In genomic region chr14:105419305-105420091, GRCh38 we compare ENCODE assay signal across 8 cellular contexts. TPM values are rescaled to one million over a fixed set of nuclear protein-coding genes. Genes with fewer than 3 reads are reported as not detected.
DNase-seq lines count a peak whose midpoint lies in the region; ATAC-seq and TF ChIP-seq lines count a peak whose summit lies in the region.

Gene MTA1 (plus strand): TSS chr14:105419827. CDS start chr14:105420036, 209 bp downstream.

- H3F3A ChIP-seq in MM.1S (ENCODE audit: insufficient read depth, low read length) = no peaks in the 10 kb centered on the region

- H3K4me1 ChIP-seq in MM.1S (ENCODE audit: low read length) (no peaks in the 10 kb centered on the region), ectodermal cell (ENCODE audit: control insufficient read depth, insufficient read depth, low read length) (peaks cover 22% of the 10 kb centered on the region)

- H3K27me3 ChIP-seq in MM.1S (replicated peaks; ENCODE audit: insufficient read depth, low read length) (no peaks in the 10 kb centered on the region; the same call in 1 of the 2 replicates), ectodermal cell (ENCODE audit: control insufficient read depth, insufficient read depth, low read length, poor library complexity, severe bottlenecking) (peaks cover 15% of the 10 kb centered on the region)

- H3K4me1 Mint-ChIP-seq in memory B cell = peaks cover 26% of the 10 kb centered on the region

- H3K9ac ChIP-seq in MM.1S (ENCODE audit: low read length) = peak within 1 kb of the TSS; percentile 66; the same call in 1 of the 2 replicates

- 6% methylated on average over 93 of the region's 93 CpGs for WGBS in ectodermal cell, 2 experiments

- peaks cover 6% of the 10 kb centered on the region for H3K27me3 Mint-ChIP-seq in memory B cell

- H3K4me3 Mint-ChIP-seq in memory B cell = peak within 1 kb of the TSS; percentile 95

- H2AFZ ChIP-seq in MM.1S (ENCODE audit: low read length) = peak within 1 kb of the TSS; percentile 89

- no peaks in the 10 kb centered on the region for H3K9me3 Mint-ChIP-seq in memory B cell

- H3K4me3 ChIP-seq in AG09309 (ENCODE audit: control insufficient read depth, low read depth, low read length) (peak within 1 kb of the TSS; percentile 82), MM.1S (ENCODE audit: low read length) (peak within 1 kb of the TSS; percentile 64), ectodermal cell (ENCODE audit: insufficient read depth, low read depth, low read length) (peak within 1 kb of the TSS; percentile 76)

- no peak for DNase-seq in AG09309 (ENCODE audit: low read depth)
- DNase-seq in MM.1S = no peak
- peak; percentile 50 to 56 for DNase-seq in activated CD4-positive, alpha-beta T cell treated with anti-CD3 and anti-CD28 coated beads for 4 hours
- peak in 1 of 2 donors; percentile 38 for DNase-seq in memory B cell (ENCODE audit: low spot score in 2 of 2)
- DNase-seq in stimulated activated naive CD4-positive, alpha-beta T cell (lab: John Stamatoyannopoulos, UW) = peak in 5 of 6 experiments; percentile 14 to 51 (median 34)
- DNase-seq in DMS153 (lab: John Stamatoyannopoulos, UW) = no peak

- H3K9me2 ChIP-seq in MM.1S (replicated peaks; ENCODE audit: insufficient read depth, low read length) = no peaks in the 10 kb centered on the region

- no peaks in the 10 kb centered on the region for H3K36me3 ChIP-seq in MM.1S (replicated peaks; ENCODE audit: insufficient read depth, low read length)
- no peaks in the 10 kb centered on the region for H3K36me3 ChIP-seq in ectodermal cell (ENCODE audit: control insufficient read depth, insufficient read depth, low read length)

- peak within 1 kb of the TSS; percentile 77 for H3K4me2 ChIP-seq in MM.1S (ENCODE audit: low read depth, low read length)

- peak within 1 kb of the TSS; percentile 90 for H3K27ac Mint-ChIP-seq in memory B cell

- H3K36me3 Mint-ChIP-seq in memory B cell = no peaks in the 10 kb centered on the region

- TF ChIP-seq CTCF in AG09309 (IDR thresholded peaks at IDR 0.05; ENCODE audit: control insufficient read depth, insufficient read depth, low read depth, low read length, missing control alignments) (no peak), MM.1S (IDR thresholded peaks at IDR 0.05; ENCODE audit: low read length) (no peak)

- no peaks in the 10 kb centered on the region for H4K20me1 ChIP-seq in MM.1S (ENCODE audit: insufficient read depth, low read length)

- peak; percentile 40 for ATAC-seq in GM18907 (IDR thresholded peaks at IDR 0.05; ENCODE audit: unreplicated experiment)
- ATAC-seq in memory B cell (ENCODE audit: low read depth) = peak; percentile 65

- peaks cover 34% of the 10 kb centered on the region for H3K79me2 ChIP-seq in MM.1S (ENCODE audit: low read length)

- no peak within 1 kb of the TSS for H3K27ac ChIP-seq in MM.1S (ENCODE audit: low read length)
- H3K27ac ChIP-seq in ectodermal cell (ENCODE audit: insufficient read depth, low read depth, low read length, poor library complexity, severe bottlenecking) = peak within 1 kb of the TSS; percentile 36

- H3K9me3 ChIP-seq in MM.1S (replicated peaks; ENCODE audit: insufficient read depth, low read length) (no peaks in the 10 kb centered on the region), ectodermal cell (ENCODE audit: control insufficient read depth, low read length) (no peaks in the 10 kb centered on the region)

RNA-seq across cellular contexts. Expression of gene MTA1, which starts in this region (rescaled TPM):
- polyA plus RNA-seq in ectodermal cell (2013, experiment 1 of 4) = 210 TPM
- polyA plus RNA-seq in ectodermal cell (2013, experiment 2 of 4) = 189 TPM
- 170 TPM for polyA plus RNA-seq in ectodermal cell (2013, experiment 3 of 4)
- 178 TPM for polyA plus RNA-seq in ectodermal cell (2013, experiment 4 of 4)

Comparison
In these comparisons a context has a peak if more than half of its experiments do, and no peak if none do; other contexts are left out.
1. DNase-seq: peak in activated CD4-positive, alpha-beta T cell treated with anti-CD3 and anti-CD28 coated beads for 4 hours (2 of 2) and stimulated activated naive CD4-positive, alpha-beta T cell (5 of 6); none in AG09309 (single experiment), MM.1S (single experiment) and DMS153 (single experiment).
2. Peak in every context shown above with its lines, with median percentiles within 50 percentile points of each other: H3K4me3 ChIP-seq.